ENCODE assay signal across 18 cellular contexts in genomic region chr6:84779380-84779779, GRCh38. TPM values are rescaled to one million over a fixed set of nuclear protein-coding genes. Genes with fewer than 3 reads are reported as not detected.
DNase-seq lines count a peak whose midpoint lies in the region; ATAC-seq, FAIRE-seq and TF ChIP-seq lines count a peak whose summit lies in the region.
"Had no signal": no experiment of that assay in that cellular context is flagged by ENCODE, and none has a peak within 500 bp of the region (broad histone marks: within the 10 kb centered on the region; RNA-seq: fewer than 3 reads in every experiment).

No MANE protein-coding gene starts in this region.

- H3K4me3 ChIP-seq in BJ (ENCODE audit: low read depth, low read length) (no peak overlapping the region), NB4 (ENCODE audit: low read depth, low read length) (no peak overlapping the region), bronchial epithelial cell (ENCODE audit: low read depth, low read length) (no peak overlapping the region), kidney epithelial cell (ENCODE audit: low read depth, low read length) (no peak overlapping the region)
- H3K4me3 ChIP-seq: BLaER1 treated with 17β-estradiol and CSF1 and Interleukin-3, amounts not matched to agents 10 nM and 100 nM; dorsolateral prefrontal cortex; SJSA1 had no signal

- no peaks in the 10 kb centered on the region for H3K4me1 Mint-ChIP-seq in activated T-cell treated with anti-CD3 and anti-CD28 coated beads, Interleukin-2, amount 50 U/mL, for 4 hours (ENCODE audit: low read depth)

- CTCF ChIA-PET in BJ (lab: Yijun Ruan, JAX), result interaction anchor here (0.8 to 2.5 kb wide), 4 partner anchors 14 to 184 kb away, joined by 3 to 7 read pairs (median 5); no protein-coding TSS in a partner anchor

- H3K36me3 ChIP-seq in BJ (ENCODE audit: control insufficient read depth, insufficient read depth, low read length) (no peaks in the 10 kb centered on the region), bronchial epithelial cell (ENCODE audit: control insufficient read depth, insufficient read depth, low read length) (no peaks in the 10 kb centered on the region), kidney epithelial cell (ENCODE audit: control insufficient read depth, insufficient read depth, low read length) (no peaks in the 10 kb centered on the region)
- H3K36me3 ChIP-seq: BLaER1 treated with 17β-estradiol and CSF1 and Interleukin-3, amounts not matched to agents 10 nM and 100 nM; SJSA1 had no signal

- no peaks in the 10 kb centered on the region for H3K9me3 Mint-ChIP-seq in activated T-cell treated with anti-CD3 and anti-CD28 coated beads, Interleukin-2, amount 50 U/mL, for 4 hours

- peaks cover 30% of the 10 kb centered on the region for H3K27me3 Mint-ChIP-seq in activated T-cell treated with anti-CD3 and anti-CD28 coated beads, Interleukin-2, amount 50 U/mL, for 4 hours (ENCODE audit: low read depth)

- no peak for TF ChIP-seq POLR2A in NB4 (IDR thresholded peaks at IDR 0.05; ENCODE audit: extremely low read depth, insufficient read length)

- POLR2A ChIA-PET in BJ (lab: Charles Lee), result no interaction called here

- H3K36me3 Mint-ChIP-seq in activated T-cell treated with anti-CD3 and anti-CD28 coated beads, Interleukin-2, amount 50 U/mL, for 4 hours (ENCODE audit: insufficient read depth), result no peaks in the 10 kb centered on the region

- no peak overlapping the region for H3K4me3 Mint-ChIP-seq in activated T-cell treated with anti-CD3 and anti-CD28 coated beads, Interleukin-2, amount 50 U/mL, for 4 hours

- peak; percentile 28 for FAIRE-seq in bronchial epithelial cell (lab: Jason Lieb, UNC)

- peak; percentile 22; the same call in 1 of the 2 replicates for TF ChIP-seq CTCF in BJ (IDR thresholded peaks at IDR 0.05; ENCODE audit: insufficient read depth, low read depth, low read length)
- peak; percentile 7 for TF ChIP-seq CTCF in NB4 (IDR thresholded peaks at IDR 0.05; ENCODE audit: low read depth, low read length)
- TF ChIP-seq CTCF in bronchial epithelial cell (IDR thresholded peaks at IDR 0.05; ENCODE audit: insufficient read depth, low read length, severe bottlenecking), result peak; percentile 25
- TF ChIP-seq CTCF in kidney epithelial cell (IDR thresholded peaks at IDR 0.05; ENCODE audit: insufficient read depth, low read length, poor library complexity, severe bottlenecking), result peak; percentile 17

- DNase-seq in BJ (ENCODE audit: low read depth) (no peak), NB4 (ENCODE audit: low read depth) (no peak), bronchial epithelial cell (ENCODE audit: low read depth) (no peak), kidney epithelial cell (ENCODE audit: low read depth) (no peak), NCI-H146 (lab: John Stamatoyannopoulos, UW) (no peak), NCI-H2107 treated with DMSO at 0.1 percent for 48 hours (lab: John Stamatoyannopoulos, UW; ENCODE audit: unreplicated experiment) (no peak)
- DNase-seq in activated T-cell treated with anti-CD3 and anti-CD28 coated beads, Interleukin-2, amount 50 U/mL, for 4 hours, result no peak
- DNase-seq: activated CD4-positive, alpha-beta T cell treated with anti-CD3 and anti-CD28 coated beads for 4 hours; activated CD8-positive, alpha-beta memory T cell treated with anti-CD3 and anti-CD28 coated beads, Interleukin-2, amount 50 U/mL, for 4 hours; activated naive CD4-positive, alpha-beta T cell; dorsolateral prefrontal cortex; NCI-H1417 treated with DMSO at 0.1 percent for 48 hours; nucleus accumbens; T-helper 9 cell had no signal

- no peak for ATAC-seq in activated T-cell treated with anti-CD3 and anti-CD28 coated beads, Interleukin-2, amount 50 U/mL, for 4 hours
- ATAC-seq in HG03439 (IDR thresholded peaks at IDR 0.05; ENCODE audit: unreplicated experiment), result no peak
- ATAC-seq: sciatic nerve had no signal

- no peaks in the 10 kb centered on the region for H3K27me3 ChIP-seq in BJ (ENCODE audit: control insufficient read depth, insufficient read depth, low read length)
- peaks cover 18% of the 10 kb centered on the region for H3K27me3 ChIP-seq in bronchial epithelial cell (ENCODE audit: control insufficient read depth, insufficient read depth, low read length)
- H3K27me3 ChIP-seq in kidney epithelial cell (ENCODE audit: control insufficient read depth, insufficient read depth, low read length), result peaks cover 21% of the 10 kb centered on the region
- H3K27me3 ChIP-seq: SJSA1 had no signal

RNA-seq across cellular contexts. Expression of gene TBX18, which starts 15.0 kb away (rescaled TPM):
- 28.6 and 34.5 TPM in 2 replicates for polyA plus RNA-seq in BJ (2011; rRNA removed)
- polyA minus RNA-seq in BJ (2011; rRNA and poly(A)+ RNA removed), result 27.4 and 34.8 TPM in 2 replicates
- total RNA-seq in bronchial epithelial cell (0.26 and 1.3 TPM in 2 replicates), kidney epithelial cell (0.46 and 0.48 TPM in 2 replicates)
- total RNA-seq in activated T-cell treated with anti-CD3 and anti-CD28 coated beads, Interleukin-2, amount 50 U/mL, for 4 hours, result not detected
